ENCODE assay signal across 8 cellular contexts in the genomic region with DNA sequence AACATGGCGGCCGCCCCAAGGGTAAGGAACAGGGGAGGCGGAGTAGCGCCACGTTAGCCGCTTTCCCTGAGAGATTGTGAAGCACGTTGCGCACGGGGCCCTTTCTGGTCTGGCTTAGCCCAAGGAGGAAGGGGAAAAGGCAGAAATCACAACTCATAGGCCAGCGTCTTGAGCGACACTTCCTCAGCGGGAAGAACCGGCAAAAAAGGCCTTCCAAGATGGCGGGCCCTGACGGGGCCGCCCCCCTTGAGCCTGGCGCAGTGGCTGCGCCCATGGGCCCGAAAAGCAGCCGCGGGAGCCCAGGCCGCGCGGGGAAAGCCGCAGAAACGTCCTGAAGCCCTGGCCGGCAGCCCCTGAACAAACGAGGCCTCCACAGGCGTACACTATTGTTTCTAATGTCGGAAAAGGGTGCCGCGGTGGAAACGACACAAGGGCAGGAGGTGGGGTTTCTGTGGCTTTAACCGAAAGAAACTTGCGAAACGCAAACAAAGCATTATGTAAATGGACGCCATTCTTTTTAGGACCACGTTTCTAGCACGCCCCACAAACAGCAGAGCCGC. TPM values are rescaled to one million over a fixed set of nuclear protein-coding genes. Genes with fewer than 3 reads are reported as not detected.
DNase-seq lines count a peak whose midpoint lies in the region; ATAC-seq and TF ChIP-seq lines count a peak whose summit lies in the region.

No MANE protein-coding gene starts in this region.

- no peak for TF ChIP-seq CTCF in Calu3 (IDR thresholded peaks at IDR 0.05; ENCODE audit: unreplicated experiment)
- no peak for TF ChIP-seq CTCF in fibroblast of mammary gland (conservative IDR thresholded peaks at IDR 0.05; ENCODE audit: control insufficient read depth, insufficient read depth, low read depth, low read length)

- no peaks in the 10 kb centered on the region for H3K27me3 Mint-ChIP-seq in Calu3 (ENCODE audit: unreplicated experiment)
- H3K27me3 Mint-ChIP-seq in activated T-helper 17 cell treated with anti-CD3 and anti-CD28 coated beads, Interleukin-2, amount 50 U/mL, for 72 hours = no peaks in the 10 kb centered on the region
- peaks cover 0 to 4% (median 0%) of the 10 kb centered on the region in 5 donors for H3K27me3 Mint-ChIP-seq in naive thymus-derived CD8-positive, alpha-beta T cell

- H3K9me3 Mint-ChIP-seq in Calu3 (ENCODE audit: low read depth, unreplicated experiment) = no peaks in the 10 kb centered on the region
- H3K9me3 Mint-ChIP-seq in activated T-helper 17 cell treated with anti-CD3 and anti-CD28 coated beads, Interleukin-2, amount 50 U/mL, for 72 hours = peaks cover 4% of the 10 kb centered on the region
- H3K9me3 Mint-ChIP-seq in naive thymus-derived CD8-positive, alpha-beta T cell = peaks cover 0 to 4% (median 0%) of the 10 kb centered on the region in 9 donors

- peak overlapping the region; percentile 93 for H3K4me3 Mint-ChIP-seq in Calu3 (ENCODE audit: low read depth, unreplicated experiment)
- peak overlapping the region; percentile 73 for H3K4me3 Mint-ChIP-seq in activated T-helper 17 cell treated with anti-CD3 and anti-CD28 coated beads, Interleukin-2, amount 50 U/mL, for 72 hours
- H3K4me3 Mint-ChIP-seq in naive thymus-derived CD8-positive, alpha-beta T cell = peak overlapping the region; percentile 88 to 99 (median 96)

- H3K27ac ChIP-seq in HUES64 (ENCODE audit: low read depth, low read length) = peak overlapping the region; percentile 100

- intact Hi-C loops in Calu3 (cut with micrococcal nuclease; ENCODE audit: unreplicated experiment) = no loop called here

- BruUV-seq in Calu3 (replicated peaks; lab: Mats Ljungman, UMichigan) = TSS peak; percentile 57

- H3K4me1 ChIP-seq in HUES64 (ENCODE audit: insufficient read depth, low read length) = peaks cover 38% of the 10 kb centered on the region

- CTCF ChIA-PET in Calu3 (lab: Charles Lee) = no interaction called here

- ATAC-seq in GM21447 (IDR thresholded peaks at IDR 0.05; ENCODE audit: unreplicated experiment) = peak; percentile 30
- ATAC-seq in activated T-helper 17 cell treated with anti-CD3 and anti-CD28 coated beads, Interleukin-2, amount 50 U/mL, for 72 hours (replicated peaks) = peak; percentile 25
- peak; percentile 54 to 56 for ATAC-seq in naive thymus-derived CD8-positive, alpha-beta T cell

- POLR2A ChIA-PET in naive thymus-derived CD8-positive, alpha-beta T cell (lab: Charles Lee) = interaction anchor here (0.6 to 21.0 kb wide), 30 partner anchors 8 to 1044 kb away, joined by 3 to 1727 read pairs (median 5); partner anchors contain the start of genes AAK1, C2orf42, FAM136A and MPHOSPH10

- peaks cover 46% of the 10 kb centered on the region for H3K36me3 ChIP-seq in HUES64 (ENCODE audit: insufficient read depth, low read length)

- peak overlapping the region; percentile 100 for H3K27ac Mint-ChIP-seq in Calu3 (ENCODE audit: unreplicated experiment)
- peak overlapping the region; percentile 100 for H3K27ac Mint-ChIP-seq in activated T-helper 17 cell treated with anti-CD3 and anti-CD28 coated beads, Interleukin-2, amount 50 U/mL, for 72 hours
- H3K27ac Mint-ChIP-seq in naive thymus-derived CD8-positive, alpha-beta T cell = peak overlapping the region; percentile 99 to 100 (median 100)

- under 1% methylated on average over 40 of the region's 40 CpGs for WGBS in HUES64

- H3K9ac ChIP-seq in HUES64 (ENCODE audit: low read depth, low read length) = peak overlapping the region; percentile 100

- H3K36me3 Mint-ChIP-seq in Calu3 (ENCODE audit: insufficient read depth, unreplicated experiment) = peaks cover 60% of the 10 kb centered on the region
- H3K36me3 Mint-ChIP-seq in activated T-helper 17 cell treated with anti-CD3 and anti-CD28 coated beads, Interleukin-2, amount 50 U/mL, for 72 hours (ENCODE audit: low read depth) = peaks cover 91% of the 10 kb centered on the region
- peaks cover 12 to 45% (median 32%) of the 10 kb centered on the region in 3 donors for H3K36me3 Mint-ChIP-seq in naive thymus-derived CD8-positive, alpha-beta T cell

- H3K9me3 ChIP-seq in HUES64 (ENCODE audit: insufficient read depth, low read depth, low read length) = no peaks in the 10 kb centered on the region

- H3K4me3 ChIP-seq in HUES64 (ENCODE audit: low read length) = peak overlapping the region; percentile 99
- peak overlapping the region; percentile 98 for H3K4me3 ChIP-seq in fibroblast of mammary gland (ENCODE audit: control insufficient read depth, low read depth, low read length)

- peak; percentile 41 for DNase-seq in Calu3
- DNase-seq in RKO (ENCODE audit: low spot score) = peak; percentile 67
- DNase-seq in fibroblast of mammary gland (ENCODE audit: low read depth) = peak; percentile 83
- peak in 9 of 10 donors; percentile 55 to 96 (median 79) for DNase-seq in naive thymus-derived CD8-positive, alpha-beta T cell
- DNase-seq in stimulated activated naive CD4-positive, alpha-beta T cell (lab: John Stamatoyannopoulos, UW) = peak in 5 of 6 experiments; percentile 78 to 99 (median 96)

- no peaks in the 10 kb centered on the region for H3K27me3 ChIP-seq in HUES64 (ENCODE audit: insufficient read depth, low read length)

- peaks cover 37% of the 10 kb centered on the region for H3K4me1 Mint-ChIP-seq in Calu3 (ENCODE audit: low read depth, unreplicated experiment)
- peaks cover 26% of the 10 kb centered on the region for H3K4me1 Mint-ChIP-seq in activated T-helper 17 cell treated with anti-CD3 and anti-CD28 coated beads, Interleukin-2, amount 50 U/mL, for 72 hours
- H3K4me1 Mint-ChIP-seq in naive thymus-derived CD8-positive, alpha-beta T cell = peaks cover 30 to 67% (median 60%) of the 10 kb centered on the region in 4 donors

RNA-seq across cellular contexts. Expression of gene PCBP1, which starts 0.9 kb away (rescaled TPM):
- 252 and 260 TPM in 2 replicates for total RNA-seq in Calu3 (2022)
- polyA plus RNA-seq in HUES64 (2013, experiment 1 of 2) = 369 TPM
- polyA plus RNA-seq in HUES64 (2013, experiment 2 of 2) = 368 TPM
- 100 to 1,000 TPM; 385 to 468 TPM for total RNA-seq in activated T-helper 17 cell treated with anti-CD3 and anti-CD28 coated beads, Interleukin-2, amount 50 U/mL, for 72 hours
- total RNA-seq in naive thymus-derived CD8-positive, alpha-beta T cell = 100 to 1,000 TPM; 386 to 393 TPM
- polyA plus RNA-seq in naive thymus-derived CD8-positive, alpha-beta T cell = 100 to 1,000 TPM; 159 to 218 (median 195) TPM

Comparison
In these comparisons a context has a peak if more than half of its experiments do, and no peak if none do; other contexts are left out.
1. Peak in every context shown above with its lines: DNase-seq, ATAC-seq, H3K4me3 ChIP-seq and H3K27ac ChIP-seq.
2. DNase-seq: peak in every context shown above with its lines; median percentile 96 in stimulated activated naive CD4-positive, alpha-beta T cell; 83 in fibroblast of mammary gland; 79 in naive thymus-derived CD8-positive, alpha-beta T cell; 67 in RKO; 41 in Calu3.